In genomic region chr6:29603456-29603855, GRCh38 we compare ENCODE assay signal across 1 cellular context.
TF ChIP-seq lines count a peak whose summit lies in the region.

No MANE protein-coding gene starts in this region.

TF ChIP-seq in GM23338, 12 proteins besides CTCF, POLR2A, EP300 and RAD21 (continued from another document):
- TF ChIP-seq REST (IDR thresholded peaks at IDR 0.05; ENCODE audit: unreplicated experiment) (no peak), EZH2 (IDR thresholded peaks at IDR 0.05; ENCODE audit: low read depth, unreplicated experiment) (no peak), JUNB (IDR thresholded peaks at IDR 0.05; ENCODE audit: unreplicated experiment) (no peak), CREB1 (CRISPR knock-in tag; IDR thresholded peaks at IDR 0.05; ENCODE audit: low read depth) (no peak), POLR2AphosphoS5 (IDR thresholded peaks at IDR 0.05; ENCODE audit: low read depth) (no peak)
TF ChIP-seq in GM23338: peak in this region for 0.
